ENCODE assay signal across 1 cellular context in the genomic region with DNA sequence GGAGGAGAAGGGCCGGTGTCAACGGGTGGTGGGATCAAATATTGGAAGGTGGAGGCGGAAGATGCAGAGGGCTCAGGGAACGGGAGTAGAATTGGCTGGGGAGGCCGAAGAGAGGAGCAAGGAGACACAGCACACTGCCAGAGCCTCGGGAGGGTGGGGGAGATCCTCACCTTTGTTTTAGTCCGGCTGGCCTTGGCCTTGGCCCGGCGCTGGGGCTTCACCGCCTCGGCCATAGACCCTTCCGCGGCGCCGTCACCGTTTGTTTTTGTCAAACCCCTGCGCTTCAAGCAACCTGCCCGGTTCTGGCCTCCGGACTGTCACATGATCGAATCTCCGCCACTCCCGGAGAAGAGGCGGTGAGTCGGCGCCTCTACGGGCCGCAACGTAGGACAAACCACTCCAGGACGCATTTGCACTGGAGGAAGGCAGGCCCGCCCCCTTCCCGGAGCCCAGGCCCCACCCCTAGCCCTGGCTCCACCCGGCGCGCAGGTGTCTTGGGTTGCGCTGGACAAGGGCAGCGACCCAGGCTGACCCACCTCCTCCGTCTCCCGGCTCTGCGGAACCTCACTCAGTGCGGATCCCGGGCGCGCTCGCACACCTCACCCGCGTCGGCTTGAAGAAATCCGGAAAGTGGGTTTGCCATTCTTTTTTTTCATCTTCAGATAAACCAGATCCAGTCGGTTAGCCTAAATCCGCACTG.
TF ChIP-seq lines count a peak whose summit lies in the region.

Gene EPG5, minus strand, starts transcription at position 323 of the 700 bp plus-strand sequence. Its CDS starts 90 bp downstream, at position 233.

TF ChIP-seq in HepG2, 621 proteins besides CTCF, POLR2A, EP300 and RAD21 (continued from another document and continues in another):
- TF ChIP-seq, protein P1, sequence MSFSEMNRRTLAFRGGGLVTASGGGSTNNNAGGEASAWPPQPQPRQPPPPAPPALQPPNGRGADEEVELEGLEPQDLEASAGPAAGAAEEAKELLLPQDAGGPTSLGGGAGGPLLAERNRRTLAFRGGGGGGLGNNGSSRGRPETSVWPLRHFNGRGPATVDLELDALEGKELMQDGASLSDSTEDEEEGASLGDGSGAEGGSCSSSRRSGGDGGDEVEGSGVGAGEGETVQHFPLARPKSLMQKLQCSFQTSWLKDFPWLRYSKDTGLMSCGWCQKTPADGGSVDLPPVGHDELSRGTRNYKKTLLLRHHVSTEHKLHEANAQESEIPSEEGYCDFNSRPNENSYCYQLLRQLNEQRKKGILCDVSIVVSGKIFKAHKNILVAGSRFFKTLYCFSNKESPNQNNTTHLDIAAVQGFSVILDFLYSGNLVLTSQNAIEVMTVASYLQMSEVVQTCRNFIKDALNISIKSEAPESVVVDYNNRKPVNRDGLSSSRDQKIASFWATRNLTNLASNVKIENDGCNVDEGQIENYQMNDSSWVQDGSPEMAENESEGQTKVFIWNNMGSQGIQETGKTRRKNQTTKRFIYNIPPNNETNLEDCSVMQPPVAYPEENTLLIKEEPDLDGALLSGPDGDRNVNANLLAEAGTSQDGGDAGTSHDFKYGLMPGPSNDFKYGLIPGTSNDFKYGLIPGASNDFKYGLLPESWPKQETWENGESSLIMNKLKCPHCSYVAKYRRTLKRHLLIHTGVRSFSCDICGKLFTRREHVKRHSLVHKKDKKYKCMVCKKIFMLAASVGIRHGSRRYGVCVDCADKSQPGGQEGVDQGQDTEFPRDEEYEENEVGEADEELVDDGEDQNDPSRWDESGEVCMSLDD (CRISPR knock-in tag; IDR thresholded peaks at IDR 0.05; ENCODE audit: borderline replicate concordance) = no peak
- TF ChIP-seq, protein P2, sequence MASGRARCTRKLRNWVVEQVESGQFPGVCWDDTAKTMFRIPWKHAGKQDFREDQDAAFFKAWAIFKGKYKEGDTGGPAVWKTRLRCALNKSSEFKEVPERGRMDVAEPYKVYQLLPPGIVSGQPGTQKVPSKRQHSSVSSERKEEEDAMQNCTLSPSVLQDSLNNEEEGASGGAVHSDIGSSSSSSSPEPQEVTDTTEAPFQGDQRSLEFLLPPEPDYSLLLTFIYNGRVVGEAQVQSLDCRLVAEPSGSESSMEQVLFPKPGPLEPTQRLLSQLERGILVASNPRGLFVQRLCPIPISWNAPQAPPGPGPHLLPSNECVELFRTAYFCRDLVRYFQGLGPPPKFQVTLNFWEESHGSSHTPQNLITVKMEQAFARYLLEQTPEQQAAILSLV (CRISPR knock-in tag; IDR thresholded peaks at IDR 0.05; ENCODE audit: borderline replicate concordance) = peak; percentile 62; the same call in 1 of the 2 replicates
- TF ChIP-seq, protein P3, sequence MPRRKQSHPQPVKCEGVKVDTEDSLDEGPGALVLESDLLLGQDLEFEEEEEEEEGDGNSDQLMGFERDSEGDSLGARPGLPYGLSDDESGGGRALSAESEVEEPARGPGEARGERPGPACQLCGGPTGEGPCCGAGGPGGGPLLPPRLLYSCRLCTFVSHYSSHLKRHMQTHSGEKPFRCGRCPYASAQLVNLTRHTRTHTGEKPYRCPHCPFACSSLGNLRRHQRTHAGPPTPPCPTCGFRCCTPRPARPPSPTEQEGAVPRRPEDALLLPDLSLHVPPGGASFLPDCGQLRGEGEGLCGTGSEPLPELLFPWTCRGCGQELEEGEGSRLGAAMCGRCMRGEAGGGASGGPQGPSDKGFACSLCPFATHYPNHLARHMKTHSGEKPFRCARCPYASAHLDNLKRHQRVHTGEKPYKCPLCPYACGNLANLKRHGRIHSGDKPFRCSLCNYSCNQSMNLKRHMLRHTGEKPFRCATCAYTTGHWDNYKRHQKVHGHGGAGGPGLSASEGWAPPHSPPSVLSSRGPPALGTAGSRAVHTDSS (CRISPR knock-in tag; conservative IDR thresholded peaks at IDR 0.05) = no peak
- TF ChIP-seq ZNF703 (CRISPR knock-in tag; IDR thresholded peaks at IDR 0.05; ENCODE audit: borderline replicate concordance) (no peak; the same call in 1 of the 2 replicates), ZNF280D (CRISPR knock-in tag; IDR thresholded peaks at IDR 0.05) (no peak), FOSL2 (CRISPR knock-in tag; IDR thresholded peaks at IDR 0.05) (peak; percentile 86), TMF1 (CRISPR knock-in tag; IDR thresholded peaks at IDR 0.05; ENCODE audit: low read depth) (no peak), RARA (CRISPR knock-in tag; IDR thresholded peaks at IDR 0.05) (peak; percentile 57; the same call in 1 of the 2 replicates), ZBTB3 (CRISPR knock-in tag; IDR thresholded peaks at IDR 0.05; ENCODE audit: borderline replicate concordance, low read depth) (no peak), NFE2L2 (IDR thresholded peaks at IDR 0.05; ENCODE audit: low read length) (no peak), ADNP (CRISPR knock-in tag; IDR thresholded peaks at IDR 0.05) (no peak), ZNF577 (CRISPR knock-in tag; IDR thresholded peaks at IDR 0.05; ENCODE audit: borderline replicate concordance, low read depth) (no peak), KAT2B (IDR thresholded peaks at IDR 0.05; ENCODE audit: borderline replicate concordance, low read depth, low read length) (no peak), SP2 (CRISPR knock-in tag; IDR thresholded peaks at IDR 0.05) (0 out of 2 replicates have a peak, but pooled peaks have one; percentile 13), ZBTB7B (CRISPR knock-in tag; IDR thresholded peaks at IDR 0.05) (no peak), ELF3 (CRISPR knock-in tag; IDR thresholded peaks at IDR 0.05) (peak; percentile 41), THRA (CRISPR knock-in tag; IDR thresholded peaks at IDR 0.05; ENCODE audit: borderline replicate concordance) (peak; percentile 30; the same call in 1 of the 2 replicates), HNF1B (CRISPR knock-in tag; IDR thresholded peaks at IDR 0.05) (peak; percentile 68), ZNF432 (CRISPR knock-in tag; IDR thresholded peaks at IDR 0.05; ENCODE audit: borderline replicate concordance) (no peak), MYC (CRISPR knock-in tag; IDR thresholded peaks at IDR 0.05; ENCODE audit: borderline replicate concordance) (peak; percentile 34; the same call in 1 of the 2 replicates), ZKSCAN8 (CRISPR knock-in tag; IDR thresholded peaks at IDR 0.05; ENCODE audit: borderline replicate concordance) (no peak), ZFP36L2 (CRISPR knock-in tag; IDR thresholded peaks at IDR 0.05) (no peak), ZNF549 (CRISPR knock-in tag; IDR thresholded peaks at IDR 0.05) (no peak), SALL1 (CRISPR knock-in tag; IDR thresholded peaks at IDR 0.05) (peak; percentile 67), ZNF501 (CRISPR knock-in tag; IDR thresholded peaks at IDR 0.05) (peak; percentile 56), ZNF430 (CRISPR knock-in tag; IDR thresholded peaks at IDR 0.05) (peak; percentile 49), NFATC3 (CRISPR knock-in tag; IDR thresholded peaks at IDR 0.05) (no peak), RBM22 (optimal IDR thresholded peaks at IDR 0.05; ENCODE audit: low read length) (no peak), TSC22D2 (CRISPR knock-in tag; IDR thresholded peaks at IDR 0.05; ENCODE audit: borderline replicate concordance) (no peak), SUZ12 (IDR thresholded peaks at IDR 0.05; ENCODE audit: low read depth, low read length) (no peak), SSRP1 (CRISPR knock-in tag; IDR thresholded peaks at IDR 0.05) (no peak), HHEX (CRISPR knock-in tag; IDR thresholded peaks at IDR 0.05) (no peak), ZFY (CRISPR knock-in tag; IDR thresholded peaks at IDR 0.05) (peak; percentile 83), MEF2D (CRISPR knock-in tag; IDR thresholded peaks at IDR 0.05) (peak; percentile 51; the same call in 1 of the 2 replicates), PTBP1 (IDR thresholded peaks at IDR 0.05; ENCODE audit: low read depth, low read length, poor library complexity, severe bottlenecking) (no peak), U2AF1 (optimal IDR thresholded peaks at IDR 0.05; ENCODE audit: low read depth, low read length) (no peak), BHLHE40 (IDR thresholded peaks at IDR 0.05; ENCODE audit: low read length) (no peak)
- TF ChIP-seq, protein P4, sequence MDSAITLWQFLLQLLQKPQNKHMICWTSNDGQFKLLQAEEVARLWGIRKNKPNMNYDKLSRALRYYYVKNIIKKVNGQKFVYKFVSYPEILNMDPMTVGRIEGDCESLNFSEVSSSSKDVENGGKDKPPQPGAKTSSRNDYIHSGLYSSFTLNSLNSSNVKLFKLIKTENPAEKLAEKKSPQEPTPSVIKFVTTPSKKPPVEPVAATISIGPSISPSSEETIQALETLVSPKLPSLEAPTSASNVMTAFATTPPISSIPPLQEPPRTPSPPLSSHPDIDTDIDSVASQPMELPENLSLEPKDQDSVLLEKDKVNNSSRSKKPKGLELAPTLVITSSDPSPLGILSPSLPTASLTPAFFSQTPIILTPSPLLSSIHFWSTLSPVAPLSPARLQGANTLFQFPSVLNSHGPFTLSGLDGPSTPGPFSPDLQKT (CRISPR knock-in tag; IDR thresholded peaks at IDR 0.05; ENCODE audit: borderline replicate concordance) = no peak
- TF ChIP-seq, protein P5, sequence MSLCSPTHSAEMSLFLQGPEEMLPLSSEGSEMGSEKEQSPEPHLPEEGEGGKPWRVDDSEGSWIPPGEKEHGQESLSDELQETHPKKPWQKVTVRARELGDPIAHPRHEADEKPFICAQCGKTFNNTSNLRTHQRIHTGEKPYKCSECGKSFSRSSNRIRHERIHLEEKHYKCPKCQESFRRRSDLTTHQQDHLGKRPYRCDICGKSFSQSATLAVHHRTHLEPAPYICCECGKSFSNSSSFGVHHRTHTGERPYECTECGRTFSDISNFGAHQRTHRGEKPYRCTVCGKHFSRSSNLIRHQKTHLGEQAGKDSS (CRISPR knock-in tag; IDR thresholded peaks at IDR 0.05; ENCODE audit: borderline replicate concordance, low read depth) = no peak
- TF ChIP-seq, protein P6, sequence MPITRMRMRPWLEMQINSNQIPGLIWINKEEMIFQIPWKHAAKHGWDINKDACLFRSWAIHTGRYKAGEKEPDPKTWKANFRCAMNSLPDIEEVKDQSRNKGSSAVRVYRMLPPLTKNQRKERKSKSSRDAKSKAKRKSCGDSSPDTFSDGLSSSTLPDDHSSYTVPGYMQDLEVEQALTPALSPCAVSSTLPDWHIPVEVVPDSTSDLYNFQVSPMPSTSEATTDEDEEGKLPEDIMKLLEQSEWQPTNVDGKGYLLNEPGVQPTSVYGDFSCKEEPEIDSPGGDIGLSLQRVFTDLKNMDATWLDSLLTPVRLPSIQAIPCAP (CRISPR knock-in tag; IDR thresholded peaks at IDR 0.05; ENCODE audit: low read depth) = no peak
- TF ChIP-seq, protein P7, sequence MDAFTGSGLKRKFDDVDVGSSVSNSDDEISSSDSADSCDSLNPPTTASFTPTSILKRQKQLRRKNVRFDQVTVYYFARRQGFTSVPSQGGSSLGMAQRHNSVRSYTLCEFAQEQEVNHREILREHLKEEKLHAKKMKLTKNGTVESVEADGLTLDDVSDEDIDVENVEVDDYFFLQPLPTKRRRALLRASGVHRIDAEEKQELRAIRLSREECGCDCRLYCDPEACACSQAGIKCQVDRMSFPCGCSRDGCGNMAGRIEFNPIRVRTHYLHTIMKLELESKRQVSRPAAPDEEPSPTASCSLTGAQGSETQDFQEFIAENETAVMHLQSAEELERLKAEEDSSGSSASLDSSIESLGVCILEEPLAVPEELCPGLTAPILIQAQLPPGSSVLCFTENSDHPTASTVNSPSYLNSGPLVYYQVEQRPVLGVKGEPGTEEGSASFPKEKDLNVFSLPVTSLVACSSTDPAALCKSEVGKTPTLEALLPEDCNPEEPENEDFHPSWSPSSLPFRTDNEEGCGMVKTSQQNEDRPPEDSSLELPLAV (CRISPR knock-in tag; conservative IDR thresholded peaks at IDR 0.05; ENCODE audit: low read depth) = no peak
- TF ChIP-seq, protein P8, sequence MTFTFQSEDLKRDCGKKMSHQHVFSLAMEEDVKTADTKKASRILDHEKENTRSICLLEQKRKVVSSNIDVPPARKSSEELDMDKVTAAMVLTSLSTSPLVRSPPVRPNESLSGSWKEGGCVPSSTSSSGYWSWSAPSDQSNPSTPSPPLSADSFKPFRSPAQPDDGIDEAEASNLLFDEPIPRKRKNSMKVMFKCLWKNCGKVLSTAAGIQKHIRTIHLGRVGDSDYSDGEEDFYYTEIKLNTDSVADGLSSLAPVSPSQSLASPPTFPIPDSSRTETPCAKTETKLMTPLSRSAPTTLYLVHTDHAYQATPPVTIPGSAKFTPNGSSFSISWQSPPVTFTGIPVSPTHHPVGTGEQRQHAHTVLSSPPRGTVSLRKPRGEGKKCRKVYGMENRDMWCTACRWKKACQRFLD (CRISPR knock-in tag; IDR thresholded peaks at IDR 0.05; ENCODE audit: borderline replicate concordance) = no peak
